ENCODE assay signal across 13 cellular contexts in the genomic region with DNA sequence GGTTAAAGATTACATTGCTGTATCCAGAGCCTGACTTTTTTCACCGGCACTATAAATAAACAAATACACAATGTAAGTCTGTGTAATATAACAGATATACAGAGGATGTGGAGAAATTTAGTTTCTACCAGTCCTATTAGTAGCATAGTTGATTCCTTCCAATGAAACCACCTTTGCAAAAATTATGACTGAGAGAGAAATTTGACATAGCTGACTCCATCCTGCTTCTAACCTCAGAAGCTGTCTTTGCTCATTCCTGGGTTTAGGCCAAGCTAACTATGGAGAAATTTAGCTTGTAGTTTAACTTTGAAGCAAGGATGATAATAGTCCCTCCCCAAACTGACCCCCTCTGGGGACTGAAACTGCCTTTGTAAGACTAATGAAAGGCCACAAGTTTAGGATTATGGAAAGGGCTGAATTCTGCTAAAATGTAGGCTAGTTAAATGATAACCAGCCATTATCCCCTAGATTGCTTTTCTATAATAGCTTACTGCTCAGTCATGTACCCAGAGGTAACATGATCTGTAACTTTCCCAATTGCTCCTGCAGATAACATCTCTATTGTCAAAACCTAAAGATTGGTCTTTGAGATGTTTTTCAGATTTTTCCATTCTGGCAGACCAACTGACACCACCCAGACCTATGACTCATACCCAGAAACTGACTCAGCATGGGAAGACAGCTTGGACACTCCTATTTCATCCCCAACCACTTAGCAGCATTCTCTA.
DNase-seq lines count a peak whose midpoint lies in the region; FAIRE-seq and TF ChIP-seq lines count a peak whose summit lies in the region.
"Had no signal": no experiment of that assay in that cellular context is flagged by ENCODE, and none has a peak within 500 bp of the region (broad histone marks: within the 10 kb centered on the region; RNA-seq: fewer than 3 reads in every experiment).

No MANE protein-coding gene starts in this region.

- no peak overlapping the region for H4K5ac ChIP-seq in H1 (ENCODE audit: insufficient read length, low read depth, low read length)

- no peaks in the 10 kb centered on the region for H3K79me2 ChIP-seq in H1 (ENCODE audit: control insufficient read depth in 1 of 2, insufficient read depth in 2 of 2, low read length in 2 of 2)

- H4K8ac ChIP-seq in H1 (ENCODE audit: extremely low read depth, insufficient read depth, low read length): no peak overlapping the region

- no peak overlapping the region for H3K4me3 ChIP-seq in H1 (ENCODE audit: extremely low read depth in 1 of 4, insufficient read depth in 2 of 4, low read depth in 3 of 4, low read length in 4 of 4)
- H3K4me3 ChIP-seq in skeletal muscle cell (ENCODE audit: low read depth, low read length): no peak overlapping the region
- H3K4me3 ChIP-seq: thoracic aorta had no signal

- no peak overlapping the region for H2BK12ac ChIP-seq in H1 (ENCODE audit: low read depth, low read length)

- TF ChIP-seq EP300 in H1 (IDR thresholded peaks at IDR 0.05; ENCODE audit: borderline replicate concordance in 1 of 2, low read depth in 2 of 2, low read length in 2 of 2): no peak

- no peaks in the 10 kb centered on the region for H3K79me1 ChIP-seq in H1 (ENCODE audit: low read depth, low read length)

- H3K36me3 ChIP-seq in H1 (ENCODE audit: control insufficient read depth in 2 of 4, insufficient read depth in 4 of 4, low read length in 3 of 4): no peaks in the 10 kb centered on the region
- H3K36me3 ChIP-seq: thoracic aorta had no signal

- POLR2A ChIA-PET in H1 (lab: Charles Lee; ENCODE audit: partially characterized antibody): interaction anchor here (1.4 kb wide), 1 partner anchor 12 kb away, joined by 3 read pairs; no protein-coding TSS in a partner anchor

- H3K23me2 ChIP-seq in H1 (ENCODE audit: low read depth, low read length): no peaks in the 10 kb centered on the region

- peak overlapping the region; percentile 52; the same call in 1 of the 2 replicates for H2BK20ac ChIP-seq in H1 (ENCODE audit: low read length)

- H3K14ac ChIP-seq in H1 (ENCODE audit: insufficient read length): no peak overlapping the region

- no peaks in the 10 kb centered on the region for H3K27me3 ChIP-seq in H1 (replicated peaks in 1 of 4; ENCODE audit: control insufficient read depth in 3 of 4, extremely low read depth in 1 of 4, insufficient read depth in 3 of 4, low read length in 3 of 4)

- no peak overlapping the region for H3K4me2 ChIP-seq in H1 (ENCODE audit: insufficient read depth in 1 of 2, low read depth in 2 of 2, low read length in 2 of 2)

- peak; percentile 19 for DNase-seq in DMS53 (lab: John Stamatoyannopoulos, UW)
- no peak for DNase-seq in DMS53 treated with DMSO at 0.1 percent for 48 hours (lab: John Stamatoyannopoulos, UW; ENCODE audit: unreplicated experiment)
- peak; percentile 65 for DNase-seq in OCI-M1 (lab: John Stamatoyannopoulos, UW)
- DNase-seq in H1 (ENCODE audit: low read depth in 1 of 2, low spot score in 2 of 2): no peak
- DNase-seq in skeletal muscle cell (ENCODE audit: low read depth): peak; percentile 90
- DNase-seq in NCI-H748 (lab: John Stamatoyannopoulos, UW; ENCODE audit: unreplicated experiment): no peak
- no peak for DNase-seq in stimulated activated naive CD4-positive, alpha-beta T cell (lab: John Stamatoyannopoulos, UW)
- DNase-seq in anterior cingulate cortex (lab: John Stamatoyannopoulos, UW): no peak
- DNase-seq: activated T-cell treated with anti-CD3 and anti-CD28 coated beads, Interleukin-2, amount 50 U/mL, for 48 hours; NCI-H2107 had no signal

- H2BK5ac ChIP-seq in H1 (ENCODE audit: low read depth, low read length): no peak overlapping the region

- H3K9me3 ChIP-seq in H1 (ENCODE audit: insufficient read depth in 2 of 2, low read depth in 1 of 2, low read length in 1 of 2): peaks cover 3 to 4% of the 10 kb centered on the region in 2 experiments; a peak in 1 of 4 replicates
- H3K9me3 ChIP-seq: thoracic aorta had no signal

- 96% methylated on average over 1 of the region's 1 CpG; no CpG with 5 or more reads in 1 of the 2 experiments for WGBS in H1 (ENCODE audit: extremely low coverage in 1 of 2, insufficient coverage in 1 of 2, insufficient read length in 1 of 2, insufficient replicate concordance in 2 of 2, low coverage in 1 of 2, low lambda C conversion rate in 2 of 2, missing lambda C conversion rate in 1 of 2), 2 experiments

- no peak overlapping the region for H3K4ac ChIP-seq in H1 (replicated peaks; ENCODE audit: insufficient read length, low read depth, low read length)

- no peak overlapping the region for H3K9ac ChIP-seq in H1 (replicated peaks in 1 of 4; ENCODE audit: extremely low read depth in 1 of 4, low read depth in 3 of 4, low read length in 3 of 4)

- no peak for TF ChIP-seq RAD21 in H1 (IDR thresholded peaks at IDR 0.05 in 1 of 2, conservative IDR thresholded peaks at IDR 0.05 in 1 of 2; ENCODE audit: low read depth in 2 of 2, low read length in 2 of 2)

- H3K18ac ChIP-seq in H1 (ENCODE audit: extremely low read depth, low read length): peak overlapping the region; percentile 7; the same call in 1 of the 2 replicates

- no peak overlapping the region for H2BK120ac ChIP-seq in H1 (replicated peaks; ENCODE audit: low read depth, low read length)

- no peak for TF ChIP-seq CTCF in H1 (IDR thresholded peaks at IDR 0.05; ENCODE audit: control extremely low read depth in 1 of 3, insufficient read depth in 1 of 3, low read depth in 1 of 3, low read length in 3 of 3)

- FAIRE-seq in H1 (lab: Jason Lieb, UNC): no peak
- FAIRE-seq: endometrium had no signal

- H3K4me1 ChIP-seq in H1 (replicated peaks in 1 of 4; ENCODE audit: control insufficient read depth in 3 of 4, insufficient read depth in 4 of 4, low read length in 3 of 4): no peaks in the 10 kb centered on the region

- H3K56ac ChIP-seq in H1 (replicated peaks; ENCODE audit: insufficient read length, low read depth, low read length): no peak overlapping the region

- no peak overlapping the region for H2BK15ac ChIP-seq in H1 (ENCODE audit: low read length)

- H4K20me1 ChIP-seq in H1 (replicated peaks in 1 of 2; ENCODE audit: control insufficient read depth in 1 of 2, insufficient read depth in 2 of 2, low read length in 2 of 2): no peaks in the 10 kb centered on the region

- no peak overlapping the region for H2AFZ ChIP-seq in H1 (ENCODE audit: low read length)

- no peak overlapping the region for H2AK5ac ChIP-seq in H1 (ENCODE audit: low read depth, low read length)

- no peak for TF ChIP-seq POLR2A in H1 (IDR thresholded peaks at IDR 0.05; ENCODE audit: control extremely low read depth in 1 of 2, low read depth in 2 of 2, low read length in 2 of 2)

- no peak overlapping the region for H3K23ac ChIP-seq in H1 (ENCODE audit: insufficient read length)

- no peak overlapping the region for H4K91ac ChIP-seq in H1 (replicated peaks; ENCODE audit: insufficient read length, low read length)

- no peak overlapping the region for H3K27ac ChIP-seq in H1 (ENCODE audit: low read depth, low read length)
- H3K27ac ChIP-seq: 22Rv1, thoracic aorta had no signal

- CTCF ChIA-PET in H1 (lab: Charles Lee; ENCODE audit: partially characterized antibody): interaction anchor here (0.6 to 2.0 kb wide), 5 partner anchors 21 to 1138 kb away, joined by 3 to 6 read pairs (median 3); no protein-coding TSS in a partner anchor

TF ChIP-seq in H1, 55 proteins besides CTCF, POLR2A, EP300 and RAD21:
- TF ChIP-seq SIN3A (conservative IDR thresholded peaks at IDR 0.05 in 1 of 2, IDR thresholded peaks at IDR 0.05 in 1 of 2; ENCODE audit: low read depth in 1 of 2, low read length in 2 of 2): no peak
TF ChIP-seq in H1: peak in this region for 0.

Comparison
In these comparisons a context has a peak if more than half of its experiments do, and no peak if none do; other contexts are left out.
1. DNase-seq: peak in DMS53 (single experiment), OCI-M1 (single experiment) and skeletal muscle cell (single experiment); none in DMS53 treated with DMSO at 0.1 percent for 48 hours (single experiment), H1 (0 of 2), NCI-H748 (single experiment), stimulated activated naive CD4-positive, alpha-beta T cell (0 of 6) and anterior cingulate cortex (0 of 58).